9 cellular contexts compared by ENCODE assay signal in genomic region chr11:79092791-79093313, GRCh38.
DNase-seq lines count a peak whose midpoint lies in the region; TF ChIP-seq lines count a peak whose summit lies in the region.
"Had no signal": no experiment of that assay in that cellular context is flagged by ENCODE, and none has a peak within 500 bp of the region (broad histone marks: within the 10 kb centered on the region; RNA-seq: fewer than 3 reads in every experiment).

No MANE protein-coding gene starts in this region.

- in situ Hi-C loops in GM13976 (cut with MboI; ENCODE audit: low sequenced_read_pairs, unreplicated experiment) (no loop called here), GM13977 (cut with MboI; ENCODE audit: low pct_unique_long_range_greater_than_20kb, low sequenced_read_pairs, unreplicated experiment) (loop anchor here (25.0 kb wide), 1 partner anchor 456 kb away; no protein-coding TSS in a partner anchor)

- DNase-seq in GM03348 (ENCODE audit: low spot score) (peak; percentile 84), NCI-H446 (lab: John Stamatoyannopoulos, UW) (peak; percentile 37 to 74), choroid plexus epithelial cell (ENCODE audit: low read depth) (peak; percentile 91), non-pigmented ciliary epithelial cell (ENCODE audit: low read depth) (peak; percentile 98), GM13976 (ENCODE audit: low spot score) (no peak), NCI-H2227 treated with DMSO at 0.1 percent for 48 hours (lab: John Stamatoyannopoulos, UW) (no peak), GM13977 (ENCODE audit: low spot score) (no peak)
- DNase-seq in activated effector memory CD4-positive, alpha-beta T cell treated with anti-CD3 and anti-CD28 coated beads, Interleukin-2, amount 50 U/mL, for 16 hours = no peak
- DNase-seq: NCI-H345 had no signal

- TF ChIP-seq CTCF in choroid plexus epithelial cell (conservative IDR thresholded peaks at IDR 0.05; ENCODE audit: low read depth, low read length) (no peak), GM13976 (IDR thresholded peaks at IDR 0.05; ENCODE audit: borderline replicate concordance, control extremely low read depth, extremely low read depth, insufficient read depth, missing control alignments) (no peak), GM13977 (IDR thresholded peaks at IDR 0.05; ENCODE audit: extremely low read depth, insufficient read depth, missing control alignments) (no peak)

- H3K4me3 ChIP-seq in choroid plexus epithelial cell (ENCODE audit: low read depth, low read length) = no peak overlapping the region

Comparison
In these comparisons a context has a peak if more than half of its experiments do, and no peak if none do; other contexts are left out.
1. DNase-seq: peak in GM03348 (single experiment), NCI-H446 (2 of 2), choroid plexus epithelial cell (single experiment) and non-pigmented ciliary epithelial cell (single experiment); none in activated effector memory CD4-positive, alpha-beta T cell treated with anti-CD3 and anti-CD28 coated beads, Interleukin-2, amount 50 U/mL, for 16 hours (single experiment), GM13976 (single experiment), NCI-H2227 treated with DMSO at 0.1 percent for 48 hours (single experiment) and GM13977 (single experiment).